1 cellular context compared by ENCODE assay signal in genomic region chr7:76381814-76382213, GRCh38.
A peak's percentile ranks its signal among the peaks of the same experiment; 100 is the strongest.
TF ChIP-seq lines count a peak whose summit lies in the region.

No MANE protein-coding gene starts in this region.

TF ChIP-seq in HepG2, 621 proteins besides CTCF, POLR2A, EP300 and RAD21:
- no peak for TF ChIP-seq FOXO4 (CRISPR knock-in tag; conservative IDR thresholded peaks at IDR 0.05)
- TF ChIP-seq ELK4 (CRISPR knock-in tag; IDR thresholded peaks at IDR 0.05; ENCODE audit: borderline replicate concordance) = no peak
- TF ChIP-seq CEBPG (CRISPR knock-in tag; IDR thresholded peaks at IDR 0.05) = 0 out of 2 replicates have a peak, but pooled peaks have one; percentile 14
- TF ChIP-seq NFKB2 (CRISPR knock-in tag; IDR thresholded peaks at IDR 0.05; ENCODE audit: borderline replicate concordance) = no peak
- TF ChIP-seq ZNF446 (CRISPR knock-in tag; IDR thresholded peaks at IDR 0.05) = no peak
- no peak for TF ChIP-seq DRAP1 (CRISPR knock-in tag; IDR thresholded peaks at IDR 0.05)
- no peak for TF ChIP-seq ZNF326 (CRISPR knock-in tag; IDR thresholded peaks at IDR 0.05; ENCODE audit: borderline replicate concordance)
- no peak for TF ChIP-seq ATF6 (CRISPR knock-in tag; conservative IDR thresholded peaks at IDR 0.05)
- no peak for TF ChIP-seq DPF2 (CRISPR knock-in tag; IDR thresholded peaks at IDR 0.05; ENCODE audit: borderline replicate concordance, low read depth)
- peak; percentile 86 for TF ChIP-seq TEAD3 (CRISPR knock-in tag; optimal IDR thresholded peaks at IDR 0.05; ENCODE audit: borderline replicate concordance)
